ENCODE assay signal across 9 cellular contexts in genomic region chr11:44309483-44310197, GRCh38. TPM values are rescaled to one million over a fixed set of nuclear protein-coding genes. Genes with fewer than 3 reads are reported as not detected.
A peak's percentile ranks its signal among the peaks of the same experiment; 100 is the strongest.
DNase-seq lines count a peak whose midpoint lies in the region; ATAC-seq and TF ChIP-seq lines count a peak whose summit lies in the region.
"Had no signal": no experiment of that assay in that cellular context is flagged by ENCODE, and none has a peak within 500 bp of the region (broad histone marks: within the 10 kb centered on the region; RNA-seq: fewer than 3 reads in every experiment).

Gene ALX4 (minus strand): TSS chr11:44310139. CDS start chr11:44310062, 77 bp downstream.

- no peaks in the 10 kb centered on the region for H3K27me3 ChIP-seq in SJCRH30
- peaks cover 30 to 100% (median 63%) of the 10 kb centered on the region in 4 donors for H3K27me3 ChIP-seq in esophagus squamous epithelium
- peaks cover 60% of the 10 kb centered on the region for H3K27me3 ChIP-seq in rectal smooth muscle tissue (ENCODE audit: control insufficient read depth, insufficient read depth, low read length)

- no peak for TF ChIP-seq POLR2A in esophagus squamous epithelium (IDR thresholded peaks at IDR 0.05)

- H3K9me3 ChIP-seq in SJCRH30 (replicated peaks) (no peaks in the 10 kb centered on the region), esophagus squamous epithelium (no peaks in the 10 kb centered on the region)

- intact Hi-C loops in esophagus squamous epithelium (cut with DNase I): no loop called here

- no peak for TF ChIP-seq CTCF in esophagus squamous epithelium (IDR thresholded peaks at IDR 0.05)

- 0 to 7% methylated on average over 23 to 30 of the region's 71 CpGs for WGBS in esophagus squamous epithelium, 2 donors

- H3K4me3 ChIP-seq in SJCRH30 (peak within 1 kb of the TSS; percentile 34), esophagus squamous epithelium (peak within 1 kb of the TSS in 3 of 4 donors; percentile 7 to 58 (median 34)), rectal smooth muscle tissue (ENCODE audit: low read length) (peak within 1 kb of the TSS; percentile 47)

- no peaks in the 10 kb centered on the region for H3K36me3 ChIP-seq in SJCRH30
- H3K36me3 ChIP-seq in esophagus squamous epithelium: no peaks in the 10 kb centered on the region
- no peaks in the 10 kb centered on the region for H3K36me3 ChIP-seq in rectal smooth muscle tissue (ENCODE audit: control insufficient read depth, insufficient read depth, low read length)

- no peak within 1 kb of the TSS for H3K9ac ChIP-seq in rectal smooth muscle tissue (ENCODE audit: low read length)

- no peak for ATAC-seq in GM21619 (IDR thresholded peaks at IDR 0.05; ENCODE audit: unreplicated experiment)

- DNase-seq in NCI-H526 (lab: John Stamatoyannopoulos, UW): peak; percentile 11 to 70
- DNase-seq in NCI-H526 treated with DMSO at 0.1 percent for 48 hours (lab: John Stamatoyannopoulos, UW): no peak
- DNase-seq in SJCRH30: no peak
- DNase-seq in esophagus squamous epithelium (lab: John Stamatoyannopoulos, UW): no peak
- no peak for DNase-seq in NCI-H446 (lab: John Stamatoyannopoulos, UW)
- DNase-seq in hippocampal formation (lab: John Stamatoyannopoulos, UW): no peak
- DNase-seq: DND-41 had no signal

- peaks cover 14% of the 10 kb centered on the region; the same call in 1 of the 2 replicates for H3K4me1 ChIP-seq in SJCRH30
- peaks cover 22 to 45% (median 28%) of the 10 kb centered on the region in 3 donors for H3K4me1 ChIP-seq in esophagus squamous epithelium
- no peaks in the 10 kb centered on the region for H3K4me1 ChIP-seq in rectal smooth muscle tissue (ENCODE audit: control insufficient read depth, insufficient read depth, low read length)

- H3K27ac ChIP-seq in SJCRH30: no peak within 1 kb of the TSS
- no peak within 1 kb of the TSS for H3K27ac ChIP-seq in esophagus squamous epithelium
- H3K27ac ChIP-seq in rectal smooth muscle tissue (ENCODE audit: low read depth, low read length): no peak within 1 kb of the TSS

RNA-seq across cellular contexts. Expression of gene ALX4, which starts in this region (rescaled TPM):
- total RNA-seq in SJCRH30 (2014; rRNA removed; shearing (Covaris generic)): 1.1 and 1.4 TPM in 2 replicates
- total RNA-seq in esophagus squamous epithelium: not detected

Comparison
In these comparisons a context has a peak if more than half of its experiments do, and no peak if none do; other contexts are left out.
1. DNase-seq: peak in NCI-H526 (2 of 2); none in NCI-H526 treated with DMSO at 0.1 percent for 48 hours (single experiment), SJCRH30 (0 of 2), esophagus squamous epithelium (single experiment), NCI-H446 (0 of 2) and hippocampal formation (0 of 2).
2. Peak in every context shown above with its lines, with median percentiles within 50 percentile points of each other: H3K4me3 ChIP-seq.